20 cellular contexts compared by ENCODE assay signal in genomic region chr11:10588904-10589303, GRCh38. TPM values are rescaled to one million over a fixed set of nuclear protein-coding genes. Genes with fewer than 3 reads are reported as not detected.
DNase-seq lines count a peak whose midpoint lies in the region; ATAC-seq and TF ChIP-seq lines count a peak whose summit lies in the region.
"Had no signal": no experiment of that assay in that cellular context is flagged by ENCODE, and none has a peak within 500 bp of the region (broad histone marks: within the 10 kb centered on the region; RNA-seq: fewer than 3 reads in every experiment).

No MANE protein-coding gene starts in this region.

- H4K20me1 ChIP-seq in PC-9 (ENCODE audit: insufficient read depth), result no peaks in the 10 kb centered on the region

- H3K27ac ChIP-seq in PC-9, result peak overlapping the region; percentile 74
- peak overlapping the region; percentile 47 to 91 (median 74) for H3K27ac ChIP-seq in esophagus squamous epithelium
- peak overlapping the region in 3 of 4 donors; percentile 69 to 78 (median 77) for H3K27ac ChIP-seq in sigmoid colon
- H3K27ac ChIP-seq in tibial nerve, result no peak overlapping the region
- H3K27ac ChIP-seq: C4-2B, Peyer's patch had no signal

- TF ChIP-seq CTCF in PC-9 (conservative IDR thresholded peaks at IDR 0.05) (no peak), esophagus squamous epithelium (IDR thresholded peaks at IDR 0.05) (no peak), sigmoid colon (IDR thresholded peaks at IDR 0.05) (no peak), tibial nerve (IDR thresholded peaks at IDR 0.05) (no peak)

- H3K4me2 ChIP-seq in PC-9, result no peak overlapping the region; the same call in 1 of the 2 replicates

- POLR2A ChIA-PET in PC-9 (lab: Charles Lee; ENCODE audit: unreplicated experiment), result interaction anchor here (0.6 kb wide), 2 partner anchors 121 to 220 kb away, joined by 3 to 9 read pairs; no protein-coding TSS in a partner anchor

- H2AFZ ChIP-seq in PC-9, result no peak overlapping the region

- H3F3A ChIP-seq in PC-9 (ENCODE audit: insufficient read depth, low read depth), result peaks cover 25% of the 10 kb centered on the region; the same call in 1 of the 2 replicates

- H3K9me3 ChIP-seq in PC-9 (ENCODE audit: insufficient read depth, low read depth), result no peaks in the 10 kb centered on the region
- H3K9me3 ChIP-seq in esophagus squamous epithelium, result no peaks in the 10 kb centered on the region
- H3K9me3 ChIP-seq in sigmoid colon, result no peaks in the 10 kb centered on the region
- H3K9me3 ChIP-seq in tibial nerve, result no peaks in the 10 kb centered on the region
- H3K9me3 ChIP-seq: Peyer's patch, prostate gland had no signal

- no TSS peak for BruUV-seq in PC-9 (replicated peaks; lab: Mats Ljungman, UMichigan)

- peaks cover 63% of the 10 kb centered on the region for H3K4me1 ChIP-seq in PC-9 (replicated peaks; ENCODE audit: insufficient read depth)
- peaks cover 6 to 94% (median 33%) of the 10 kb centered on the region in 3 donors for H3K4me1 ChIP-seq in esophagus squamous epithelium
- peaks cover 0 to 66% (median 50%) of the 10 kb centered on the region in 4 donors for H3K4me1 ChIP-seq in sigmoid colon
- H3K4me1 ChIP-seq in tibial nerve, result peaks cover 0 to 22% (median 0%) of the 10 kb centered on the region in 4 donors
- H3K4me1 ChIP-seq: Peyer's patch, prostate gland had no signal

- CTCF ChIA-PET in PC-9 (lab: Charles Lee), result interaction anchor here (1.0 kb wide), 1 partner anchor 76 kb away, joined by 3 read pairs; no protein-coding TSS in a partner anchor

- no peak for ATAC-seq in HG02884 (IDR thresholded peaks at IDR 0.05; ENCODE audit: unreplicated experiment)
- ATAC-seq: left lobe of liver had no signal

- peak; percentile 17 for DNase-seq in GDM1 (lab: John Stamatoyannopoulos, UW)
- DNase-seq in PC-9, result peak in 1 of 2 experiments; percentile 84
- no peak for DNase-seq in esophagus squamous epithelium (lab: John Stamatoyannopoulos, UW)
- no peak for DNase-seq in sigmoid colon
- no peak for DNase-seq in NCI-H2081 (lab: John Stamatoyannopoulos, UW)
- no peak for DNase-seq in head of caudate nucleus
- DNase-seq in tibial nerve (ENCODE audit: low spot score in 2 of 2), result no peak
- DNase-seq: activated B cell treated with CpG ODN at 0.5 μM for 24 hours; activated gamma-delta T cell treated with Interleukin-2 at 50 U/mL for 16 hours; DMS53; naive B cell; NCI-H187 treated with DMSO at 0.1 percent for 48 hours; NCI-H526 treated with DMSO at 0.1 percent for 48 hours; Peyer's patch; stimulated activated CD4-positive, alpha-beta T cell treated with anti-CD3 and anti-CD28 coated beads, Interleukin-12 subunit alpha, Interleukin-12 subunit beta, amount 100 ng/mL, for 4 hours; SW 1271 had no signal

- WGBS in esophagus squamous epithelium, 2 donors, result 58 to 75% methylated on average over 2 of the region's 2 CpGs
- 81 to 86% methylated on average over 2 of the region's 2 CpGs for WGBS in sigmoid colon, 2 donors
- 84 to 90% methylated on average over 2 of the region's 2 CpGs for WGBS in tibial nerve, 2 donors

- no peaks in the 10 kb centered on the region for H3K27me3 ChIP-seq in PC-9 (ENCODE audit: insufficient read depth, low read depth)
- no peaks in the 10 kb centered on the region for H3K27me3 ChIP-seq in esophagus squamous epithelium
- no peaks in the 10 kb centered on the region for H3K27me3 ChIP-seq in sigmoid colon
- H3K27me3 ChIP-seq in tibial nerve, result no peaks in the 10 kb centered on the region
- H3K27me3 ChIP-seq: Peyer's patch had no signal

- TF ChIP-seq POLR2A in esophagus squamous epithelium (IDR thresholded peaks at IDR 0.05), result no peak
- TF ChIP-seq POLR2A in sigmoid colon (IDR thresholded peaks at IDR 0.05), result no peak
- TF ChIP-seq POLR2A in tibial nerve (IDR thresholded peaks at IDR 0.05), result no peak

- H3K4me3 ChIP-seq in PC-9 (no peak overlapping the region), esophagus squamous epithelium (no peak overlapping the region), sigmoid colon (no peak overlapping the region), tibial nerve (no peak overlapping the region)
- H3K4me3 ChIP-seq: Peyer's patch, prostate gland had no signal

- intact Hi-C loops in PC-9 (cut with micrococcal nuclease; ENCODE audit: unreplicated experiment) (loop anchor here (2.0 kb wide), 1 partner anchor 48 kb away; the partner anchor contains the start of gene RNF141), esophagus squamous epithelium (cut with DNase I) (no loop called here), sigmoid colon (cut with DNase I) (no loop called here), head of caudate nucleus (cut with DNase I) (no loop called here)

- H3K36me3 ChIP-seq in PC-9 (ENCODE audit: low read depth) (no peaks in the 10 kb centered on the region), esophagus squamous epithelium (no peaks in the 10 kb centered on the region), sigmoid colon (peaks cover 0 to 65% (median 22%) of the 10 kb centered on the region in 4 donors), tibial nerve (no peaks in the 10 kb centered on the region)
- H3K36me3 ChIP-seq: Peyer's patch, prostate gland had no signal

- H3K9me2 ChIP-seq in PC-9 (ENCODE audit: insufficient read depth), result no peaks in the 10 kb centered on the region

- H3K79me2 ChIP-seq in PC-9 (ENCODE audit: low read depth), result no peaks in the 10 kb centered on the region

- TF ChIP-seq EP300 in sigmoid colon (IDR thresholded peaks at IDR 0.05), result no peak
- TF ChIP-seq EP300 in tibial nerve (IDR thresholded peaks at IDR 0.05), result no peak

RNA-seq across cellular contexts. Expression of gene LYVE1, which starts 20.4 kb away (rescaled TPM):
- total RNA-seq in PC-9 (2021) (not detected in 2 replicates), esophagus squamous epithelium (10 to 100 TPM in 2 of 4 donors, 1 to 10 TPM in 1, under 1 TPM in 1; 0.42 to 66.8 (median 21.6) TPM), sigmoid colon (100 to 1,000 TPM in 3 of 4 donors, 10 to 100 TPM in 1; 41.5 to 158 (median 133) TPM), tibial nerve (100 to 1,000 TPM in 1 of 4 donors, 10 to 100 TPM in 3; 36.1 to 104 (median 71.9) TPM)
- polyA plus RNA-seq in sigmoid colon, result 10 to 100 TPM; 21.3 to 29.4 (median 22.7) TPM
- total RNA-seq: activated B cell treated with CpG ODN at 0.5 μM for 24 hours had no signal

RNA-seq across cellular contexts. Expression of gene RNF141, which starts 47.9 kb away (rescaled TPM):
- total RNA-seq in PC-9 (2021), result 33.7 and 36.8 TPM in 2 replicates
- 10 to 100 TPM; 51.7 to 88.4 (median 56.9) TPM for total RNA-seq in esophagus squamous epithelium
- total RNA-seq in sigmoid colon, result 10 to 100 TPM; 19.7 to 30.3 (median 26.5) TPM
- polyA plus RNA-seq in sigmoid colon, result 10 to 100 TPM; 13.1 to 22.8 (median 21.3) TPM
- 10 to 100 TPM; 27.6 to 49.2 (median 40.5) TPM for total RNA-seq in tibial nerve

Comparison
In these comparisons a context has a peak if more than half of its experiments do, and no peak if none do; other contexts are left out.
1. H3K27ac ChIP-seq: peak in PC-9 (single experiment), esophagus squamous epithelium (4 of 4) and sigmoid colon (3 of 4); none in tibial nerve (0 of 4).